ENCODE assay signal across 8 cellular contexts in the genomic region with DNA sequence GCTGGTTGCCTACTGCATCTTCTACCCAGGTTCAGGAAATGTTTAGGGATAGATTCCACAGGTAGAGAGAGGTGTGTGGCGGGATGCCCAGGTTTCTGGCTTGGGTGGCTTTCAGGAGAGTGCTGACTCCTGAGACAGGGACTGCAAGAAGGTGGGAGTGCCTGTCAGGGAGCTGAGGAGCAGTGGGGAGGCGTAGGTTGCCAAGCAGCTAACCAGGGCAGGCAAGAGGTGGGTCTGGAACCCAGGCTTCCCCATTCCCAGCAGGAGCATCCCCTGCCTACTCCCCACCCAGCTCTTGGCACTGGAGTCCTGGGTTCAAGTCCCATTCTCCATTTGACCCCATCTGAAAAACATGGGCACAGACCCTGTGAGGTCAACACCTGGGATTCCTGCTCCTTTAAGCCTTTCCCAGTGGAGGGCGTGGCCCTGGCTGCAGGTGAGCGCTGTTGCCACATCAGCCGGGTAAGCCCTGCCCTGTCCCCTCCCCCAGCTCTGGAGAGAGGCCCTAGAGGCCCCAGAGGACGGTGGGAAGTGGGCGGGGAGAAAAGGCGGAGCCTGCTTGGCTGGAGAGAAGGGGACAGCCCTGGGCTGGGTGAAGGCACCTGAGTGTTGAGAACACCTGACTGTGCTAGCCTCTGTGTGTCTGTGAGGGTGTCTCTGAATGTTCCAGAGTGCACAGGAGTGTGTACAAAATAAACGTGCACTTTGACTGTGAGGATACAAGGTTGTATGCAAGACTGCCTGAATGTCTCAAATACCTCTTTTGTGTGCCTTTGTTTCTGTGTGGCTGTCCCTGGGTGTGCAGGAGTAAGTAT. TPM values are rescaled to one million over a fixed set of nuclear protein-coding genes. Genes with fewer than 3 reads are reported as not detected.
DNase-seq lines count a peak whose midpoint lies in the region; ATAC-seq and TF ChIP-seq lines count a peak whose summit lies in the region.

No MANE protein-coding gene starts in this region.

- TF ChIP-seq CTCF in hepatocyte (IDR thresholded peaks at IDR 0.05; ENCODE audit: poor library complexity): no peak

- no peaks in the 10 kb centered on the region for H3K9me2 ChIP-seq in hepatocyte (replicated peaks; ENCODE audit: insufficient read depth)

- no peak overlapping the region for H3K4me3 Mint-ChIP-seq in activated CD8-positive, alpha-beta memory T cell treated with anti-CD3 and anti-CD28 coated beads, Interleukin-2, amount 10 ng/mL, durations not matched to agents 7 days and 5 days

- H3K27ac ChIP-seq in hepatocyte: peak overlapping the region; percentile 86

- H4K20me1 ChIP-seq in hepatocyte (ENCODE audit: insufficient read depth, poor library complexity, severe bottlenecking): no peaks in the 10 kb centered on the region

- H3K27ac Mint-ChIP-seq in activated CD8-positive, alpha-beta memory T cell treated with anti-CD3 and anti-CD28 coated beads, Interleukin-2, amount 10 ng/mL, durations not matched to agents 7 days and 5 days: no peak overlapping the region

- DNase-seq in DMS53 treated with DMSO at 0.1 percent for 48 hours (lab: John Stamatoyannopoulos, UW; ENCODE audit: unreplicated experiment): peak; percentile 93
- peak; percentile 94 for DNase-seq in NCI-H69 (lab: John Stamatoyannopoulos, UW)
- DNase-seq in activated CD8-positive, alpha-beta memory T cell treated with anti-CD3 and anti-CD28 coated beads, Interleukin-2, amount 10 ng/mL, durations not matched to agents 7 days and 5 days: peak; percentile 72
- peak; percentile 98 for DNase-seq in hepatocyte (ENCODE audit: low spot score)
- DNase-seq in stimulated activated CD4-positive, alpha-beta T cell treated with anti-CD3 and anti-CD28 coated beads, Interleukin-15, amount 100 ng/mL, for 24 hours: peak; percentile 76
- DNase-seq in cerebellum (ENCODE audit: low spot score): no peak

- WGBS in hepatocyte (ENCODE audit: low lambda C conversion rate, missing lambda C conversion rate): 26% methylated on average over 9 of the region's 9 CpGs

- no peaks in the 10 kb centered on the region for H3K27me3 ChIP-seq in hepatocyte

- peak; percentile 65 for ATAC-seq in HG03108 (IDR thresholded peaks at IDR 0.05; ENCODE audit: unreplicated experiment)
- peak; percentile 63 for ATAC-seq in activated CD8-positive, alpha-beta memory T cell treated with anti-CD3 and anti-CD28 coated beads, Interleukin-2, amount 10 ng/mL, durations not matched to agents 7 days and 5 days
- no peak for ATAC-seq in GM19452 (IDR thresholded peaks at IDR 0.05; ENCODE audit: unreplicated experiment)

- peaks cover 18% of the 10 kb centered on the region for H3K4me1 ChIP-seq in hepatocyte (ENCODE audit: insufficient read depth)

- H3K9me3 Mint-ChIP-seq in activated CD8-positive, alpha-beta memory T cell treated with anti-CD3 and anti-CD28 coated beads, Interleukin-2, amount 10 ng/mL, durations not matched to agents 7 days and 5 days (ENCODE audit: low read depth): no peaks in the 10 kb centered on the region

- no peaks in the 10 kb centered on the region for H3K79me2 ChIP-seq in hepatocyte

- H3K4me3 ChIP-seq in hepatocyte: no peak overlapping the region

- peak overlapping the region; percentile 58 for H3K4me2 ChIP-seq in hepatocyte

- peaks cover 8% of the 10 kb centered on the region for H3K4me1 Mint-ChIP-seq in activated CD8-positive, alpha-beta memory T cell treated with anti-CD3 and anti-CD28 coated beads, Interleukin-2, amount 10 ng/mL, durations not matched to agents 7 days and 5 days

- H3K27me3 Mint-ChIP-seq in activated CD8-positive, alpha-beta memory T cell treated with anti-CD3 and anti-CD28 coated beads, Interleukin-2, amount 10 ng/mL, durations not matched to agents 7 days and 5 days: peaks cover 5% of the 10 kb centered on the region

- no peaks in the 10 kb centered on the region for H3K36me3 Mint-ChIP-seq in activated CD8-positive, alpha-beta memory T cell treated with anti-CD3 and anti-CD28 coated beads, Interleukin-2, amount 10 ng/mL, durations not matched to agents 7 days and 5 days

- H3K36me3 ChIP-seq in hepatocyte (replicated peaks; ENCODE audit: insufficient read depth, low read depth): no peaks in the 10 kb centered on the region

- H2AFZ ChIP-seq in hepatocyte: no peak overlapping the region

- CTCF ChIA-PET in activated CD8-positive, alpha-beta memory T cell treated with anti-CD3 and anti-CD28 coated beads, Interleukin-2, amount 10 ng/mL, durations not matched to agents 7 days and 5 days (lab: Charles Lee): interaction anchor here (1.6 to 8.5 kb wide), 2 partner anchors 29 to 158 kb away, joined by 4 to 101 read pairs; no protein-coding TSS in a partner anchor

- no peaks in the 10 kb centered on the region for H3K9me3 ChIP-seq in hepatocyte (ENCODE audit: low read depth)

RNA-seq across cellular contexts. Expression of a gene that starts 13.9 kb away (rescaled TPM):
- total RNA-seq in activated CD8-positive, alpha-beta memory T cell treated with anti-CD3 and anti-CD28 coated beads, Interleukin-2, amount 10 ng/mL, durations not matched to agents 7 days and 5 days: not detected
- total RNA-seq in hepatocyte (7.6 and 9.0 TPM in 2 replicates), cerebellum (2.4 TPM)
- 6.8 and 6.9 TPM in 2 replicates for polyA plus RNA-seq in hepatocyte
